8 cellular contexts compared by ENCODE assay signal in the genomic region with DNA sequence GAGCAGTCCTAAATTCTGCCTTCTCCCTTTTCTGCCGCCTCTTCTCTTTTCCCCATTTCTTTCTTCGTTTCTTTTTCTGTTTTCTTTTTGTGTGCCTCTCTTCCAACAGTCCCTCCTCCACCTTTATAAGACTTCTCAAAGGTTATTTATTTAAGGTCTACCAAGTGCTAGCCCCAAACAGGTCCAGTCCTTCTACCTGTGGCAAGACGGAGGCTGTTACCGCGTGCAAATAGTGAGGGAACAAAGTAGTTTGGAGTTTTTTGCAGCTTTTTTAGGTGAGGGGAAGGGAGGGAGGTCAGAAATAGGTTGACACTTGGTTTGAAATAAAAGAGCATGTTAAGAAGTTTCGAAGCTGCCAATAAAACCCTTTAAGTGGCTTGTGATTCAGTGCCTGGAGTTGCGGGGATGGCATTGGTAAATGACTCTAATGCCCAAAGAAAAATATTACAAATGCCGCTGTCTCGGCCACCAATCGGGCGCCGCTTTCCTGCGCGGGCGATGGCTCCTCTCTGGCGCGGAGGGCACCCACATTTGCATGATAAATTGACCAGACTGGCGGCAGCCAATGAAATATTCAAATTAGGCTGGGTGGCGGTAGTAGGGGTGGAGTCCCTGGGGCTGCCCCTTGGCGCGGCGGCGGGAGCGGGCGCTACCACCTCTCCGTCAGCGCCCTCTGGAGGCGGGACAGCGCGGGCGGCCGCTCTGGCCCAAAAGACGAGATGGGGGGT. TPM values are rescaled to one million over a fixed set of nuclear protein-coding genes. Genes with fewer than 3 reads are reported as not detected.
DNase-seq lines count a peak whose midpoint lies in the region; ATAC-seq and TF ChIP-seq lines count a peak whose summit lies in the region.

No MANE protein-coding gene starts in this region.

- peaks cover 41% of the 10 kb centered on the region for H3K23me2 ChIP-seq in H9 (ENCODE audit: insufficient read length, low read depth, low read length, poor library complexity, severe bottlenecking)

- no peak overlapping the region for H3K56ac ChIP-seq in H9 (ENCODE audit: insufficient read length, low read depth, low read length)

- H3T11ph ChIP-seq in H9 (ENCODE audit: low read length) = no peak overlapping the region

- no peak overlapping the region for H2BK120ac ChIP-seq in H9 (ENCODE audit: low read depth, low read length, poor library complexity, severe bottlenecking)

- H2AFZ ChIP-seq in H9 (ENCODE audit: low read length) = no peak overlapping the region

- peaks cover 70% of the 10 kb centered on the region for H3K27me3 Mint-ChIP-seq in H9 (ENCODE audit: low read depth)
- H3K27me3 Mint-ChIP-seq in activated CD8-positive, alpha-beta T cell treated with anti-CD3 and anti-CD28 coated beads, Interleukin-2, amount 10 ng/mL, durations not matched to agents 7 days and 5 days (ENCODE audit: low read depth) = peaks cover 77% of the 10 kb centered on the region
- no peaks in the 10 kb centered on the region for H3K27me3 Mint-ChIP-seq in Calu3 (ENCODE audit: unreplicated experiment)

- H3K9ac ChIP-seq in H9 (ENCODE audit: extremely low read depth, insufficient read length, low read length) = no peak overlapping the region

- BruUV-seq in Calu3 (replicated peaks; lab: Mats Ljungman, UMichigan) = no TSS peak

- no peaks in the 10 kb centered on the region; a peak in 1 of 5 replicates for H3K9me3 Mint-ChIP-seq in H9
- no peaks in the 10 kb centered on the region for H3K9me3 Mint-ChIP-seq in activated CD8-positive, alpha-beta T cell treated with anti-CD3 and anti-CD28 coated beads, Interleukin-2, amount 10 ng/mL, durations not matched to agents 7 days and 5 days (ENCODE audit: insufficient read depth)
- H3K9me3 Mint-ChIP-seq in Calu3 (ENCODE audit: low read depth, unreplicated experiment) = peaks cover 10% of the 10 kb centered on the region

- no peak overlapping the region for H2AK5ac ChIP-seq in H9 (ENCODE audit: insufficient read length, low read length)

- in situ Hi-C loops in GM13977 (cut with MboI; ENCODE audit: low pct_unique_long_range_greater_than_20kb, low sequenced_read_pairs, unreplicated experiment) = no loop called here

- ATAC-seq in activated CD8-positive, alpha-beta T cell treated with anti-CD3 and anti-CD28 coated beads, Interleukin-2, amount 10 ng/mL, durations not matched to agents 7 days and 5 days = peak; percentile 63
- no peak for ATAC-seq in GM21526 (IDR thresholded peaks at IDR 0.05; ENCODE audit: low FRiP score, unreplicated experiment)

- H2BK12ac ChIP-seq in H9 (ENCODE audit: insufficient read length, low read depth, low read length) = no peak overlapping the region

- H3K4ac ChIP-seq in H9 (ENCODE audit: low read depth, low read length) = no peak overlapping the region

- WGBS in H9 (ENCODE audit: extremely low coverage, insufficient read length, low lambda C conversion rate) = no CpG with 5 or more reads among the region's 33 CpGs

- H3K27me3 ChIP-seq in H9 (ENCODE audit: insufficient read depth, low read length) = peaks cover 38% of the 10 kb centered on the region

- intact Hi-C loops in Calu3 (cut with micrococcal nuclease; ENCODE audit: unreplicated experiment) = no loop called here

- H2BK5ac ChIP-seq in H9 (ENCODE audit: insufficient read length, low read length) = no peak overlapping the region

- no peak overlapping the region for H4K91ac ChIP-seq in H9 (ENCODE audit: insufficient read length, low read depth, low read length)

- H3K27ac Mint-ChIP-seq in H9 (no peak overlapping the region), Calu3 (ENCODE audit: unreplicated experiment) (no peak overlapping the region)
- no peak overlapping the region for H3K27ac Mint-ChIP-seq in activated CD8-positive, alpha-beta T cell treated with anti-CD3 and anti-CD28 coated beads, Interleukin-2, amount 10 ng/mL, durations not matched to agents 7 days and 5 days

- no peak overlapping the region for H4K5ac ChIP-seq in H9 (ENCODE audit: insufficient read length, low read depth, low read length)

- H3K23ac ChIP-seq in H9 (ENCODE audit: insufficient read length, low read depth, low read length) = no peak overlapping the region

- no peaks in the 10 kb centered on the region for H3K79me1 ChIP-seq in H9 (ENCODE audit: insufficient read depth, low read depth, low read length, poor library complexity, severe bottlenecking)

- H2BK20ac ChIP-seq in H9 (ENCODE audit: low read depth, low read length, poor library complexity, severe bottlenecking) = no peak overlapping the region

- H3K4me3 Mint-ChIP-seq in H9 (peak overlapping the region; percentile 46 to 90), Calu3 (ENCODE audit: low read depth, unreplicated experiment) (no peak overlapping the region)
- no peak overlapping the region for H3K4me3 Mint-ChIP-seq in activated CD8-positive, alpha-beta T cell treated with anti-CD3 and anti-CD28 coated beads, Interleukin-2, amount 10 ng/mL, durations not matched to agents 7 days and 5 days

- no peak overlapping the region for H3K18ac ChIP-seq in H9 (ENCODE audit: insufficient read length, low read depth, low read length)

- peak; percentile 81 for TF ChIP-seq CTCF in H9 (conservative IDR thresholded peaks at IDR 0.05)
- TF ChIP-seq CTCF in fibroblast of the aortic adventitia (IDR thresholded peaks at IDR 0.05; ENCODE audit: insufficient read depth, low read length) = peak; percentile 41
- TF ChIP-seq CTCF in retinal pigment epithelial cell (conservative IDR thresholded peaks at IDR 0.05; ENCODE audit: low read depth, low read length) = peak; percentile 57
- TF ChIP-seq CTCF in GM13977 (IDR thresholded peaks at IDR 0.05; ENCODE audit: extremely low read depth, insufficient read depth, missing control alignments) = no peak
- no peak for TF ChIP-seq CTCF in Calu3 (IDR thresholded peaks at IDR 0.05; ENCODE audit: unreplicated experiment)

- H4K20me1 ChIP-seq in H9 (ENCODE audit: control insufficient read depth, insufficient read depth, insufficient read length) = peaks cover 2% of the 10 kb centered on the region

- no peak overlapping the region for H4K8ac ChIP-seq in H9 (replicated peaks; ENCODE audit: insufficient read length, low read depth, low read length)

- H2BK15ac ChIP-seq in H9 (ENCODE audit: low read depth, low read length) = no peak overlapping the region

- H3K14ac ChIP-seq in H9 (ENCODE audit: insufficient read depth, low read length) = no peak overlapping the region

- H3K9me3 ChIP-seq in H9 (ENCODE audit: control insufficient read depth, low read depth, low read length) = no peaks in the 10 kb centered on the region

- H3K4me3 ChIP-seq in fibroblast of the aortic adventitia (ENCODE audit: low read depth, low read length) (peak overlapping the region; percentile 13), retinal pigment epithelial cell (ENCODE audit: low read length) (no peak overlapping the region)

- H3K36me3 Mint-ChIP-seq in H9 (ENCODE audit: insufficient read depth in 1 of 3, low read depth in 3 of 3) = no peaks in the 10 kb centered on the region
- H3K36me3 Mint-ChIP-seq in activated CD8-positive, alpha-beta T cell treated with anti-CD3 and anti-CD28 coated beads, Interleukin-2, amount 10 ng/mL, durations not matched to agents 7 days and 5 days (ENCODE audit: low read depth) = peaks cover 5% of the 10 kb centered on the region
- no peaks in the 10 kb centered on the region for H3K36me3 Mint-ChIP-seq in Calu3 (ENCODE audit: insufficient read depth, unreplicated experiment)

- CTCF ChIA-PET in activated CD8-positive, alpha-beta T cell treated with anti-CD3 and anti-CD28 coated beads, Interleukin-2, amount 10 ng/mL, durations not matched to agents 7 days and 5 days (lab: Charles Lee) = interaction anchor here (1.0 to 2.1 kb wide), 3 partner anchors 19 to 571 kb away, joined by 3 to 7 read pairs (median 3); no protein-coding TSS in a partner anchor
- CTCF ChIA-PET in Calu3 (lab: Charles Lee) = no interaction called here

- peaks cover 15% of the 10 kb centered on the region; the same call in 1 of the 2 replicates for H3K4me1 ChIP-seq in H9 (ENCODE audit: insufficient read depth, low read length)

- H3K4me1 Mint-ChIP-seq in H9 (peaks cover 53 to 54% of the 10 kb centered on the region in 2 experiments), Calu3 (ENCODE audit: low read depth, unreplicated experiment) (no peaks in the 10 kb centered on the region)
- peaks cover 29% of the 10 kb centered on the region for H3K4me1 Mint-ChIP-seq in activated CD8-positive, alpha-beta T cell treated with anti-CD3 and anti-CD28 coated beads, Interleukin-2, amount 10 ng/mL, durations not matched to agents 7 days and 5 days (ENCODE audit: low read depth)

- H3K27ac ChIP-seq in H9 (ENCODE audit: insufficient read length, low read depth, low read length) = no peak overlapping the region

- POLR2A ChIA-PET in activated CD8-positive, alpha-beta T cell treated with anti-CD3 and anti-CD28 coated beads, Interleukin-2, amount 10 ng/mL, durations not matched to agents 7 days and 5 days (lab: Charles Lee) = no interaction called here

- DNase-seq in H9 = peak; percentile 77
- DNase-seq in activated CD8-positive, alpha-beta T cell treated with anti-CD3 and anti-CD28 coated beads, Interleukin-2, amount 10 ng/mL, durations not matched to agents 7 days and 5 days = peak; percentile 54
- no peak for DNase-seq in fibroblast of the aortic adventitia (ENCODE audit: low read depth)
- DNase-seq in retinal pigment epithelial cell (ENCODE audit: low read depth) = no peak
- no peak for DNase-seq in NCI-H510A treated with DMSO at 0.1 percent for 48 hours (lab: John Stamatoyannopoulos, UW)
- no peak for DNase-seq in GM13977 (ENCODE audit: low spot score)
- DNase-seq in Calu3 = no peak

- peak overlapping the region; percentile 94 for H3K4me2 ChIP-seq in H9 (ENCODE audit: insufficient read depth, insufficient read length, low read length)

- no peaks in the 10 kb centered on the region for H3K79me2 ChIP-seq in H9 (ENCODE audit: insufficient read depth, low read length)

RNA-seq across cellular contexts. Expression of a gene that starts 7.5 kb away (rescaled TPM):
- total RNA-seq in H9 (2021) (3.2 and 4.1 TPM in 2 replicates), fibroblast of the aortic adventitia (ENCODE audit: low replicate concordance) (5.7 and 14.0 TPM in 2 replicates), Calu3 (2022) (not detected in 2 replicates)
- total RNA-seq in activated CD8-positive, alpha-beta T cell treated with anti-CD3 and anti-CD28 coated beads, Interleukin-2, amount 10 ng/mL, durations not matched to agents 7 days and 5 days = under 1 TPM; 0.57 to 0.82 TPM

Comparison
In these comparisons a context has a peak if more than half of its experiments do, and no peak if none do; other contexts are left out.
1. DNase-seq: peak in H9 (single experiment) and activated CD8-positive, alpha-beta T cell treated with anti-CD3 and anti-CD28 coated beads, Interleukin-2, amount 10 ng/mL, durations not matched to agents 7 days and 5 days (single experiment); none in fibroblast of the aortic adventitia (single experiment), retinal pigment epithelial cell (single experiment), NCI-H510A treated with DMSO at 0.1 percent for 48 hours (single experiment), GM13977 (single experiment) and Calu3 (single experiment).
2. H3K4me3 Mint-ChIP-seq: peak in H9 (2 of 2); none in activated CD8-positive, alpha-beta T cell treated with anti-CD3 and anti-CD28 coated beads, Interleukin-2, amount 10 ng/mL, durations not matched to agents 7 days and 5 days (single experiment) and Calu3 (single experiment).
3. CTCF ChIP-seq: peak in H9 (single experiment), fibroblast of the aortic adventitia (single experiment) and retinal pigment epithelial cell (single experiment); none in GM13977 (single experiment) and Calu3 (single experiment).